In genomic region chr6:132524639-132525038, GRCh38 we compare ENCODE assay signal across 38 cellular contexts. TPM values are rescaled to one million over a fixed set of nuclear protein-coding genes. Genes with fewer than 3 reads are reported as not detected.
"Had no signal": no experiment of that assay in that cellular context is flagged by ENCODE, and none has a peak within 500 bp of the region (broad histone marks: within the 10 kb centered on the region; RNA-seq: fewer than 3 reads in every experiment).

No MANE protein-coding gene starts in this region.

- H3K4me1 Mint-ChIP-seq: activated naive CD4-positive, alpha-beta T cell treated with anti-CD3 and anti-CD28 coated beads, Interleukin-2, amount 50 U/mL, for 24 hours; activated naive CD8-positive, alpha-beta T cell treated with anti-CD3 and anti-CD28 coated beads for 36 hours; activated naive CD8-positive, alpha-beta T cell treated with anti-CD3 and anti-CD28 coated beads, Interleukin-2, amount 50 U/mL, for 24 hours; central memory CD8-positive, alpha-beta T cell; T-helper 17 cell had no signal

- DNase-seq: activated B cell treated with CpG ODN at 0.5 μM for 24 hours; activated CD4-positive, alpha-beta T cell treated with anti-CD3 and anti-CD28 coated beads for 48 hours; activated CD4-positive, alpha-beta T cell treated with anti-CD3 and anti-CD28 coated beads, Interleukin-2, amount 50 U/mL, for 1 hour; activated CD4-positive, alpha-beta T cell treated with anti-CD3 and anti-CD28 coated beads, Interleukin-2, amount 50 U/mL, for 48 hours; activated CD8-positive, alpha-beta memory T cell treated with anti-CD3 and anti-CD28 coated beads for 24 hours; activated CD8-positive, alpha-beta T cell treated with anti-CD3 and anti-CD28 coated beads for 36 hours; activated effector memory CD4-positive, alpha-beta T cell treated with anti-CD3 and anti-CD28 coated beads, Interleukin-2, amount 50 U/mL, for 16 hours; activated naive CD4-positive, alpha-beta T cell treated with anti-CD3 and anti-CD28 coated beads for 36 hours; activated naive CD8-positive, alpha-beta T cell treated with anti-CD3 and anti-CD28 coated beads for 36 hours; activated naive CD8-positive, alpha-beta T cell treated with anti-CD3 and anti-CD28 coated beads, Interleukin-2, amount 50 U/mL, for 24 hours; activated T-cell treated with anti-CD3 and anti-CD28 coated beads, Interleukin-2, amount 50 U/mL, for 4 hours; adrenal gland; brain microvascular endothelial cell; dorsolateral prefrontal cortex; effector memory CD4-positive, alpha-beta T cell; endodermal cell; erythroblast; foreskin keratinocyte; gastrocnemius medialis; glutamatergic neuron; heart left ventricle; T-helper 1 cell; T-helper 17 cell; T1000; WERI-Rb-1 had no signal

- FAIRE-seq: bronchial epithelial cell had no signal

- H3K27ac ChIP-seq: adrenal gland, ascending aorta, brain microvascular endothelial cell, coronary artery, dorsolateral prefrontal cortex, esophagus muscularis mucosa, foreskin keratinocyte, gastrocnemius medialis, heart left ventricle, WERI-Rb-1 had no signal

- ATAC-seq: activated CD4-positive, CD25-positive, alpha-beta regulatory T cell treated with anti-CD3 and anti-CD28 coated beads, Interleukin-2, amount 50 U/mL, for 24 hours; activated CD8-positive, alpha-beta T cell treated with anti-CD3 and anti-CD28 coated beads for 36 hours; activated naive CD8-positive, alpha-beta T cell treated with anti-CD3 and anti-CD28 coated beads, Interleukin-2, amount 50 U/mL, for 24 hours; activated T-cell treated with anti-CD3 and anti-CD28 coated beads, Interleukin-2, amount 50 U/mL, for 4 hours; foreskin keratinocyte; gastrocnemius medialis; heart left ventricle; T-helper 17 cell had no signal

- H3K9me3 ChIP-seq: adrenal gland, ascending aorta, esophagus muscularis mucosa, gastrocnemius medialis, heart left ventricle had no signal

- H3K4me3 Mint-ChIP-seq: activated B cell treated with CpG ODN at 0.5 μM for 24 hours; activated CD8-positive, alpha-beta T cell treated with anti-CD3 and anti-CD28 coated beads for 36 hours; activated naive CD4-positive, alpha-beta T cell treated with anti-CD3 and anti-CD28 coated beads for 36 hours; activated naive CD4-positive, alpha-beta T cell treated with anti-CD3 and anti-CD28 coated beads, Interleukin-2, amount 50 U/mL, for 24 hours; activated naive CD8-positive, alpha-beta T cell treated with anti-CD3 and anti-CD28 coated beads for 36 hours; activated naive CD8-positive, alpha-beta T cell treated with anti-CD3 and anti-CD28 coated beads, Interleukin-2, amount 50 U/mL, for 24 hours; activated T-cell treated with anti-CD3 and anti-CD28 coated beads, Interleukin-2, amount 50 U/mL, for 4 hours; activated T-helper 1 cell treated with anti-CD3 and anti-CD28 coated beads, Interleukin-12 subunit alpha, Interleukin-12 subunit beta, Interleukin-2, Interleukin-4 antibody, amounts not matched to agents 30 ng/mL and 10 ng/mL and 1 ng/mL, durations not matched to agents 14 hours and 24 hours and 36 hours; central memory CD8-positive, alpha-beta T cell; dendritic cell treated with granulocyte-macrophage colony-stimulating factor and Interleukin-4, amounts not matched to agents 40 ng/mL and 50 ng/mL, for 4 days; endodermal cell; T-helper 17 cell; T-helper 2 cell treated with Interferon-gamma antibody and Interleukin-4, amounts not matched to agents 5 μg/mL and 100 μg/mL, for 36 hours had no signal

- H3K4me1 ChIP-seq: adrenal gland, ascending aorta, esophagus muscularis mucosa, foreskin keratinocyte, gastrocnemius medialis, heart left ventricle had no signal

- H3K27me3 ChIP-seq: adrenal gland, ascending aorta, brain microvascular endothelial cell, esophagus muscularis mucosa, foreskin keratinocyte, gastrocnemius medialis had no signal

- H3K4me3 ChIP-seq: adrenal gland, ascending aorta, coronary artery, dorsolateral prefrontal cortex, esophagus muscularis mucosa, gastrocnemius medialis, heart left ventricle had no signal

- H3K27ac Mint-ChIP-seq: activated B cell treated with CpG ODN at 0.5 μM for 24 hours; activated CD8-positive, alpha-beta T cell treated with anti-CD3 and anti-CD28 coated beads for 36 hours; activated naive CD4-positive, alpha-beta T cell treated with anti-CD3 and anti-CD28 coated beads for 36 hours; activated naive CD4-positive, alpha-beta T cell treated with anti-CD3 and anti-CD28 coated beads, Interleukin-2, amount 50 U/mL, for 24 hours; activated naive CD8-positive, alpha-beta T cell treated with anti-CD3 and anti-CD28 coated beads for 36 hours; activated naive CD8-positive, alpha-beta T cell treated with anti-CD3 and anti-CD28 coated beads, Interleukin-2, amount 50 U/mL, for 24 hours; activated T-helper 1 cell treated with anti-CD3 and anti-CD28 coated beads, Interleukin-12 subunit alpha, Interleukin-12 subunit beta, Interleukin-2, Interleukin-4 antibody, amounts not matched to agents 30 ng/mL and 10 ng/mL and 1 ng/mL, durations not matched to agents 14 hours and 24 hours and 36 hours; activated T-helper 2 cell treated with anti-CD3 and anti-CD28 coated beads, Interferon-gamma antibody, Interleukin-2, Interleukin-4, amounts not matched to agents 10 μg/mL and 5 μg/mL and 100 μg/mL, durations not matched to agents 14 hours and 24 hours and 36 hours; dendritic cell treated with granulocyte-macrophage colony-stimulating factor and Interleukin-4, amounts not matched to agents 40 ng/mL and 50 ng/mL, for 4 days; endodermal cell; T-helper 17 cell; T-helper 2 cell treated with Interferon-gamma antibody and Interleukin-4, amounts not matched to agents 5 μg/mL and 100 μg/mL, for 36 hours had no signal

- H3K36me3 ChIP-seq: adrenal gland, ascending aorta, brain microvascular endothelial cell, esophagus muscularis mucosa, gastrocnemius medialis, heart left ventricle, WERI-Rb-1 had no signal

- H3K36me3 Mint-ChIP-seq: activated naive CD4-positive, alpha-beta T cell treated with anti-CD3 and anti-CD28 coated beads, Interleukin-2, amount 50 U/mL, for 24 hours; activated naive CD8-positive, alpha-beta T cell treated with anti-CD3 and anti-CD28 coated beads for 36 hours had no signal

- H3K27me3 Mint-ChIP-seq: activated B cell treated with CpG ODN at 0.5 μM for 24 hours had no signal

- H3K9me3 Mint-ChIP-seq: activated B cell treated with CpG ODN at 0.5 μM for 24 hours; activated CD8-positive, alpha-beta T cell treated with anti-CD3 and anti-CD28 coated beads for 36 hours; activated naive CD4-positive, alpha-beta T cell treated with anti-CD3 and anti-CD28 coated beads for 36 hours; activated naive CD4-positive, alpha-beta T cell treated with anti-CD3 and anti-CD28 coated beads, Interleukin-2, amount 50 U/mL, for 24 hours; activated naive CD8-positive, alpha-beta T cell treated with anti-CD3 and anti-CD28 coated beads for 36 hours; activated naive CD8-positive, alpha-beta T cell treated with anti-CD3 and anti-CD28 coated beads, Interleukin-2, amount 50 U/mL, for 24 hours; activated T-cell treated with anti-CD3 and anti-CD28 coated beads, Interleukin-2, amount 50 U/mL, for 4 hours; activated T-helper 1 cell treated with anti-CD3 and anti-CD28 coated beads, Interleukin-12 subunit alpha, Interleukin-12 subunit beta, Interleukin-2, Interleukin-4 antibody, amounts not matched to agents 30 ng/mL and 10 ng/mL and 1 ng/mL, durations not matched to agents 14 hours and 24 hours and 36 hours; activated T-helper 2 cell treated with anti-CD3 and anti-CD28 coated beads, Interferon-gamma antibody, Interleukin-2, Interleukin-4, amounts not matched to agents 10 μg/mL and 5 μg/mL and 100 μg/mL, durations not matched to agents 14 hours and 24 hours and 36 hours; central memory CD8-positive, alpha-beta T cell; dendritic cell treated with granulocyte-macrophage colony-stimulating factor and Interleukin-4, amounts not matched to agents 40 ng/mL and 50 ng/mL, for 4 days; T-helper 2 cell treated with Interferon-gamma antibody and Interleukin-4, amounts not matched to agents 5 μg/mL and 100 μg/mL, for 36 hours had no signal

RNA-seq across cellular contexts. Expression of gene TAAR9, which starts 13.4 kb away (rescaled TPM):
- total RNA-seq: activated B cell treated with CpG ODN at 0.5 μM for 24 hours; activated CD8-positive, alpha-beta T cell treated with anti-CD3 and anti-CD28 coated beads for 36 hours; activated naive CD4-positive, alpha-beta T cell treated with anti-CD3 and anti-CD28 coated beads for 36 hours; activated naive CD8-positive, alpha-beta T cell treated with anti-CD3 and anti-CD28 coated beads for 36 hours; activated T-cell treated with anti-CD3 and anti-CD28 coated beads, Interleukin-2, amount 50 U/mL, for 4 hours; activated T-helper 1 cell treated with anti-CD3 and anti-CD28 coated beads, Interleukin-12 subunit alpha, Interleukin-12 subunit beta, Interleukin-2, Interleukin-4 antibody, amounts not matched to agents 30 ng/mL and 10 ng/mL and 1 ng/mL, durations not matched to agents 14 hours and 24 hours and 36 hours; activated T-helper 2 cell treated with anti-CD3 and anti-CD28 coated beads, Interferon-gamma antibody, Interleukin-2, Interleukin-4, amounts not matched to agents 10 μg/mL and 5 μg/mL and 100 μg/mL, durations not matched to agents 14 hours and 24 hours and 36 hours; adrenal gland; ascending aorta; bronchial epithelial cell; cardiac septum; cerebellum; dorsolateral prefrontal cortex; endodermal cell; esophagus muscularis mucosa; foreskin keratinocyte; gastrocnemius medialis; heart left ventricle; T-helper 17 cell had no signal
- polyA plus RNA-seq: adrenal gland, foreskin keratinocyte, heart left ventricle had no signal

RNA-seq across cellular contexts. Expression of gene TAAR8, which starts 27.8 kb away (rescaled TPM):
- total RNA-seq: activated B cell treated with CpG ODN at 0.5 μM for 24 hours; activated CD8-positive, alpha-beta T cell treated with anti-CD3 and anti-CD28 coated beads for 36 hours; activated naive CD4-positive, alpha-beta T cell treated with anti-CD3 and anti-CD28 coated beads for 36 hours; activated naive CD8-positive, alpha-beta T cell treated with anti-CD3 and anti-CD28 coated beads for 36 hours; activated T-cell treated with anti-CD3 and anti-CD28 coated beads, Interleukin-2, amount 50 U/mL, for 4 hours; activated T-helper 1 cell treated with anti-CD3 and anti-CD28 coated beads, Interleukin-12 subunit alpha, Interleukin-12 subunit beta, Interleukin-2, Interleukin-4 antibody, amounts not matched to agents 30 ng/mL and 10 ng/mL and 1 ng/mL, durations not matched to agents 14 hours and 24 hours and 36 hours; activated T-helper 2 cell treated with anti-CD3 and anti-CD28 coated beads, Interferon-gamma antibody, Interleukin-2, Interleukin-4, amounts not matched to agents 10 μg/mL and 5 μg/mL and 100 μg/mL, durations not matched to agents 14 hours and 24 hours and 36 hours; adrenal gland; ascending aorta; bronchial epithelial cell; cardiac septum; cerebellum; dorsolateral prefrontal cortex; endodermal cell; esophagus muscularis mucosa; foreskin keratinocyte; gastrocnemius medialis; heart left ventricle; T-helper 17 cell had no signal
- polyA plus RNA-seq: adrenal gland, foreskin keratinocyte, heart left ventricle had no signal

RNA-seq across cellular contexts. Expression of gene TAAR6, which starts 45.5 kb away (rescaled TPM):
- total RNA-seq: activated B cell treated with CpG ODN at 0.5 μM for 24 hours; activated CD8-positive, alpha-beta T cell treated with anti-CD3 and anti-CD28 coated beads for 36 hours; activated naive CD4-positive, alpha-beta T cell treated with anti-CD3 and anti-CD28 coated beads for 36 hours; activated naive CD8-positive, alpha-beta T cell treated with anti-CD3 and anti-CD28 coated beads for 36 hours; activated T-cell treated with anti-CD3 and anti-CD28 coated beads, Interleukin-2, amount 50 U/mL, for 4 hours; activated T-helper 1 cell treated with anti-CD3 and anti-CD28 coated beads, Interleukin-12 subunit alpha, Interleukin-12 subunit beta, Interleukin-2, Interleukin-4 antibody, amounts not matched to agents 30 ng/mL and 10 ng/mL and 1 ng/mL, durations not matched to agents 14 hours and 24 hours and 36 hours; activated T-helper 2 cell treated with anti-CD3 and anti-CD28 coated beads, Interferon-gamma antibody, Interleukin-2, Interleukin-4, amounts not matched to agents 10 μg/mL and 5 μg/mL and 100 μg/mL, durations not matched to agents 14 hours and 24 hours and 36 hours; adrenal gland; ascending aorta; bronchial epithelial cell; cardiac septum; cerebellum; endodermal cell; esophagus muscularis mucosa; foreskin keratinocyte; gastrocnemius medialis; heart left ventricle; T-helper 17 cell had no signal
- polyA plus RNA-seq: adrenal gland, foreskin keratinocyte, heart left ventricle had no signal
